Comparison of ENCODE assay signal across 30 cellular contexts in the genomic region with DNA sequence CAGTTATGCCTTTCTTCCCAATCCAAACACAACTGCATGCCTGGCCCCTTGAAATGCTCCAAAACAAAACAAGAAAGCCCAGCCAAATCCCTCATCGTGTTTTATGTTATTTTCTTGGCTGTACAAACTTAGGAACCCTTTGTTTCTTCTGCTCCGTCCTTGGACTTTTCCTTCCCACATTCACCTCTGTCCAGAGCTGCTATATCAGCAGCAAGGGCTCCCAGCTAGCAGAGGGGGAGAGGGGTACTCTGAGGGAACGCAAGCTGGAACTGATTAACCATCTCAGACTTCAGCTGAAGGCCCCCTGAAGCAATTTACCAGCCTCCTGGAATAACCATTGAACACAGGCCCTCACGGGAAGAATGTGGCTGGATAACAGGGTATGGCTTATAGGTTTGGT.
"Had no signal": no experiment of that assay in that cellular context is flagged by ENCODE, and none has a peak within 500 bp of the region (broad histone marks: within the 10 kb centered on the region; RNA-seq: fewer than 3 reads in every experiment).

No MANE protein-coding gene starts in this region.

- H3K27me3 ChIP-seq: ascending aorta, body of pancreas had no signal

- H3K36me3 ChIP-seq: ascending aorta had no signal

- H3K36me3 Mint-ChIP-seq: activated naive CD4-positive, alpha-beta T cell treated with anti-CD3 and anti-CD28 coated beads, Interleukin-2, amount 50 U/mL, for 24 hours; activated naive CD8-positive, alpha-beta T cell treated with anti-CD3 and anti-CD28 coated beads, Interleukin-2, amount 10 ng/mL, durations not matched to agents 7 days and 5 days; IgD-negative memory B cell had no signal

- H3K4me3 Mint-ChIP-seq: activated CD4-positive, alpha-beta T cell treated with anti-CD3 and anti-CD28 coated beads, Interleukin-2, amount 10 ng/mL, durations not matched to agents 24 days and 14 days; activated CD8-positive, alpha-beta T cell treated with anti-CD3 and anti-CD28 coated beads for 36 hours; activated naive CD4-positive, alpha-beta T cell treated with anti-CD3 and anti-CD28 coated beads, Interleukin-2, amount 50 U/mL, for 24 hours; activated naive CD8-positive, alpha-beta T cell treated with anti-CD3 and anti-CD28 coated beads, Interleukin-2, amount 10 ng/mL, durations not matched to agents 7 days and 5 days; activated T-cell treated with anti-CD3 and anti-CD28 coated beads, Interleukin-2, amount 50 U/mL, for 72 hours; activated T-helper 17 cell treated with anti-CD3 and anti-CD28 coated beads, Interleukin-2, amount 50 U/mL, for 72 hours; IgD-negative memory B cell; T-helper 1 cell treated with Interleukin-12 subunit alpha and Interleukin-12 subunit beta and Interleukin-4 antibody, amounts not matched to agents 30 μg/mL and 1 μg/mL, for 36 hours; T-helper 2 cell treated with Interferon-gamma antibody and Interleukin-4, amounts not matched to agents 5 μg/mL and 100 μg/mL, for 36 hours had no signal

- H3K9me3 ChIP-seq: ascending aorta, body of pancreas had no signal

- H3K4me1 Mint-ChIP-seq: activated CD4-positive, alpha-beta T cell treated with anti-CD3 and anti-CD28 coated beads, Interleukin-2, amount 10 ng/mL, durations not matched to agents 24 days and 14 days; activated naive CD4-positive, alpha-beta T cell treated with anti-CD3 and anti-CD28 coated beads, Interleukin-2, amount 50 U/mL, for 24 hours; activated naive CD8-positive, alpha-beta T cell treated with anti-CD3 and anti-CD28 coated beads, Interleukin-2, amount 10 ng/mL, durations not matched to agents 7 days and 5 days; activated T-helper 17 cell treated with anti-CD3 and anti-CD28 coated beads, Interleukin-2, amount 50 U/mL, for 72 hours; IgD-negative memory B cell had no signal

- H3K4me3 ChIP-seq: ascending aorta, body of pancreas had no signal

- H3K27ac Mint-ChIP-seq: activated CD4-positive, alpha-beta T cell treated with anti-CD3 and anti-CD28 coated beads, Interleukin-2, amount 10 ng/mL, durations not matched to agents 24 days and 14 days; activated CD8-positive, alpha-beta T cell treated with anti-CD3 and anti-CD28 coated beads for 36 hours; activated naive CD4-positive, alpha-beta T cell treated with anti-CD3 and anti-CD28 coated beads, Interleukin-2, amount 50 U/mL, for 24 hours; activated naive CD8-positive, alpha-beta T cell treated with anti-CD3 and anti-CD28 coated beads, Interleukin-2, amount 10 ng/mL, durations not matched to agents 7 days and 5 days; activated T-cell treated with anti-CD3 and anti-CD28 coated beads, Interleukin-2, amount 50 U/mL, for 72 hours; activated T-helper 17 cell treated with anti-CD3 and anti-CD28 coated beads, Interleukin-2, amount 50 U/mL, for 72 hours; T-helper 1 cell treated with Interleukin-12 subunit alpha and Interleukin-12 subunit beta and Interleukin-4 antibody, amounts not matched to agents 30 μg/mL and 1 μg/mL, for 36 hours; T-helper 2 cell treated with Interferon-gamma antibody and Interleukin-4, amounts not matched to agents 5 μg/mL and 100 μg/mL, for 36 hours had no signal

- DNase-seq: activated CD4-positive, alpha-beta T cell treated with anti-CD3 and anti-CD28 coated beads, Interleukin-2, amount 10 ng/mL, durations not matched to agents 24 days and 14 days; activated CD4-positive, alpha-beta T cell treated with anti-CD3 and anti-CD28 coated beads, Interleukin-2, amount 50 U/mL, for 4 hours; activated CD8-positive, alpha-beta T cell treated with anti-CD3 and anti-CD28 coated beads for 36 hours; activated gamma-delta T cell; activated naive CD4-positive, alpha-beta T cell treated with Interleukin-2 at 50 U/mL for 16 hours; activated naive CD8-positive, alpha-beta T cell treated with anti-CD3 and anti-CD28 coated beads, Interleukin-2, amount 10 ng/mL, durations not matched to agents 7 days and 5 days; activated T-cell treated with anti-CD3 and anti-CD28 coated beads, Interleukin-2, amount 50 U/mL, for 1 hour; activated T-cell treated with anti-CD3 and anti-CD28 coated beads, Interleukin-2, amount 50 U/mL, for 72 hours; amygdala; body of pancreas; caudate nucleus; Karpas-422; KBM-7; NCI-H1105; NCI-H1417 treated with DMSO at 0.1 percent for 48 hours; NCI-H187 treated with DMSO at 0.1 percent for 48 hours; NCI-H2081; NCI-H345; NCI-H510A; NCI-H526; NCI-H748 treated with DMSO at 0.1 percent for 48 hours; NK-92 treated with Interleukin-12 subunit alpha and Interleukin-12 subunit beta, amount 100 ng/mL, for 24 hours; OCI-M1; Right ventricle myocardium superior had no signal

- H3K27ac ChIP-seq: ascending aorta, body of pancreas had no signal

- H3K27me3 Mint-ChIP-seq: activated CD4-positive, alpha-beta T cell treated with anti-CD3 and anti-CD28 coated beads, Interleukin-2, amount 10 ng/mL, durations not matched to agents 24 days and 14 days; activated naive CD4-positive, alpha-beta T cell treated with anti-CD3 and anti-CD28 coated beads, Interleukin-2, amount 50 U/mL, for 24 hours; activated naive CD8-positive, alpha-beta T cell treated with anti-CD3 and anti-CD28 coated beads, Interleukin-2, amount 10 ng/mL, durations not matched to agents 7 days and 5 days; IgD-negative memory B cell had no signal

- H3K4me1 ChIP-seq: ascending aorta, body of pancreas had no signal

- H3K9me3 Mint-ChIP-seq: activated CD4-positive, alpha-beta T cell treated with anti-CD3 and anti-CD28 coated beads, Interleukin-2, amount 10 ng/mL, durations not matched to agents 24 days and 14 days; activated naive CD4-positive, alpha-beta T cell treated with anti-CD3 and anti-CD28 coated beads, Interleukin-2, amount 50 U/mL, for 24 hours; activated naive CD8-positive, alpha-beta T cell treated with anti-CD3 and anti-CD28 coated beads, Interleukin-2, amount 10 ng/mL, durations not matched to agents 7 days and 5 days; activated T-cell treated with anti-CD3 and anti-CD28 coated beads, Interleukin-2, amount 50 U/mL, for 72 hours; T-helper 2 cell treated with Interferon-gamma antibody and Interleukin-4, amounts not matched to agents 5 μg/mL and 100 μg/mL, for 36 hours had no signal
